ENCODE assay signal across 10 cellular contexts in genomic region chr3:15535757-15536156, GRCh38. TPM values are rescaled to one million over a fixed set of nuclear protein-coding genes. Genes with fewer than 3 reads are reported as not detected.
DNase-seq lines count a peak whose midpoint lies in the region; ATAC-seq, FAIRE-seq and TF ChIP-seq lines count a peak whose summit lies in the region.
"Had no signal": no experiment of that assay in that cellular context is flagged by ENCODE, and none has a peak within 500 bp of the region (broad histone marks: within the 10 kb centered on the region; RNA-seq: fewer than 3 reads in every experiment).

No MANE protein-coding gene starts in this region.

- no peak for FAIRE-seq in RCC 7860 (lab: Jason Lieb, UNC)

- no peak for TF ChIP-seq CTCF in left lung (IDR thresholded peaks at IDR 0.05)

- H3K36me3 Mint-ChIP-seq in activated T-cell treated with anti-CD3 and anti-CD28 coated beads, Interleukin-2, amount 50 U/mL, for 24 hours (ENCODE audit: low read depth): no peaks in the 10 kb centered on the region
- no peaks in the 10 kb centered on the region for H3K36me3 Mint-ChIP-seq in stimulated activated memory B cell treated with anti-CD40 and anti-IgM and Interleukin-4, amounts not matched to agents 10 μg/mL and 1 μg/mL and 100 μg/mL, for 72 hours

- no peaks in the 10 kb centered on the region for H3K36me3 ChIP-seq in left lung
- no peaks in the 10 kb centered on the region for H3K36me3 ChIP-seq in H7 (replicated peaks; ENCODE audit: control insufficient read depth, insufficient read depth, low read length)

- H3K4me1 ChIP-seq in left lung: no peaks in the 10 kb centered on the region

- ATAC-seq in left lung: peak; percentile 76
- peak; percentile 68 for ATAC-seq in stimulated activated memory B cell treated with anti-CD40 and anti-IgM and Interleukin-4, amounts not matched to agents 10 μg/mL and 1 μg/mL and 100 μg/mL, for 72 hours

- H3K4me3 Mint-ChIP-seq in activated T-cell treated with anti-CD3 and anti-CD28 coated beads, Interleukin-2, amount 50 U/mL, for 24 hours: no peak overlapping the region
- H3K4me3 Mint-ChIP-seq in stimulated activated memory B cell treated with anti-CD40 and anti-IgM and Interleukin-4, amounts not matched to agents 10 μg/mL and 1 μg/mL and 100 μg/mL, for 72 hours: no peak overlapping the region

- no peaks in the 10 kb centered on the region for H3K27me3 Mint-ChIP-seq in activated T-cell treated with anti-CD3 and anti-CD28 coated beads, Interleukin-2, amount 50 U/mL, for 24 hours
- H3K27me3 Mint-ChIP-seq in stimulated activated memory B cell treated with anti-CD40 and anti-IgM and Interleukin-4, amounts not matched to agents 10 μg/mL and 1 μg/mL and 100 μg/mL, for 72 hours: no peaks in the 10 kb centered on the region

- no peaks in the 10 kb centered on the region for H3K9me3 ChIP-seq in left lung

- intact Hi-C loops in left lung (cut with DNase I): no loop called here

- no peak overlapping the region for H3K27ac ChIP-seq in left lung
- H3K27ac ChIP-seq: 22Rv1, hepatocyte had no signal

- H3K9me3 Mint-ChIP-seq in activated T-cell treated with anti-CD3 and anti-CD28 coated beads, Interleukin-2, amount 50 U/mL, for 24 hours: no peaks in the 10 kb centered on the region
- no peaks in the 10 kb centered on the region for H3K9me3 Mint-ChIP-seq in stimulated activated memory B cell treated with anti-CD40 and anti-IgM and Interleukin-4, amounts not matched to agents 10 μg/mL and 1 μg/mL and 100 μg/mL, for 72 hours

- DNase-seq in NK-92 treated with Interleukin-12 subunit alpha and Interleukin-12 subunit beta, amount 100 ng/mL, for 24 hours (lab: John Stamatoyannopoulos, UW): peak; percentile 32
- DNase-seq in NK-92 (lab: John Stamatoyannopoulos, UW; ENCODE audit: unreplicated experiment) (no peak), left lung (no peak), H7 (no peak), DMS79 treated with DMSO at 0.1 percent for 48 hours (lab: John Stamatoyannopoulos, UW) (no peak), RCC 7860 (ENCODE audit: low spot score) (no peak)
- peak; percentile 52 for DNase-seq in activated T-cell treated with anti-CD3 and anti-CD28 coated beads, Interleukin-2, amount 50 U/mL, for 24 hours

- peaks cover 44% of the 10 kb centered on the region for H3K4me1 Mint-ChIP-seq in activated T-cell treated with anti-CD3 and anti-CD28 coated beads, Interleukin-2, amount 50 U/mL, for 24 hours (ENCODE audit: low read depth)
- peaks cover 17% of the 10 kb centered on the region for H3K4me1 Mint-ChIP-seq in stimulated activated memory B cell treated with anti-CD40 and anti-IgM and Interleukin-4, amounts not matched to agents 10 μg/mL and 1 μg/mL and 100 μg/mL, for 72 hours

- no peak overlapping the region for H3K27ac Mint-ChIP-seq in activated T-cell treated with anti-CD3 and anti-CD28 coated beads, Interleukin-2, amount 50 U/mL, for 24 hours
- no peak overlapping the region for H3K27ac Mint-ChIP-seq in stimulated activated memory B cell treated with anti-CD40 and anti-IgM and Interleukin-4, amounts not matched to agents 10 μg/mL and 1 μg/mL and 100 μg/mL, for 72 hours

- H3K27me3 ChIP-seq in left lung (no peaks in the 10 kb centered on the region), H7 (ENCODE audit: control insufficient read depth, insufficient read depth, low read length) (no peaks in the 10 kb centered on the region)
- H3K27me3 ChIP-seq: hepatocyte had no signal

- H3K4me3 ChIP-seq in left lung (no peak overlapping the region), H7 (ENCODE audit: insufficient read depth, low read depth, low read length) (no peak overlapping the region)
- H3K4me3 ChIP-seq: hepatocyte had no signal

RNA-seq across cellular contexts. Expression of gene COLQ, which starts 14.3 kb away (rescaled TPM):
- 1 to 10 TPM; 1.9 to 2.4 TPM for total RNA-seq in left lung
- 0.52 and 1.00 TPM in 2 replicates for total RNA-seq in H7 (2014; rRNA removed; shearing (Covaris generic))

Comparison
In these comparisons a context has a peak if more than half of its experiments do, and no peak if none do; other contexts are left out.
1. DNase-seq: peak in NK-92 treated with Interleukin-12 subunit alpha and Interleukin-12 subunit beta, amount 100 ng/mL, for 24 hours (single experiment) and activated T-cell treated with anti-CD3 and anti-CD28 coated beads, Interleukin-2, amount 50 U/mL, for 24 hours (single experiment); none in NK-92 (single experiment), left lung (0 of 2), H7 (single experiment), DMS79 treated with DMSO at 0.1 percent for 48 hours (single experiment) and RCC 7860 (single experiment).